ENCODE assay signal across 15 cellular contexts in genomic region chr20:51004781-51005180, GRCh38. TPM values are rescaled to one million over a fixed set of nuclear protein-coding genes. Genes with fewer than 3 reads are reported as not detected.
DNase-seq lines count a peak whose midpoint lies in the region; ATAC-seq and TF ChIP-seq lines count a peak whose summit lies in the region.
"Had no signal": no experiment of that assay in that cellular context is flagged by ENCODE, and none has a peak within 500 bp of the region (broad histone marks: within the 10 kb centered on the region; RNA-seq: fewer than 3 reads in every experiment).

No MANE protein-coding gene starts in this region.

- H3K4me2 ChIP-seq in neural progenitor cell: no peak overlapping the region
- H3K4me2 ChIP-seq: A549 had no signal

- no peak overlapping the region for H3K27ac ChIP-seq in neural progenitor cell
- H3K27ac ChIP-seq in gastrocnemius medialis: no peak overlapping the region
- H3K27ac ChIP-seq: 22Rv1, A549, C4-2B had no signal

- H3K27me3 ChIP-seq in neural progenitor cell: no peaks in the 10 kb centered on the region
- peaks cover 0 to 4% (median 0%) of the 10 kb centered on the region in 3 donors for H3K27me3 ChIP-seq in gastrocnemius medialis

- in situ Hi-C loops in gastrocnemius medialis (cut with MboI; ENCODE audit: low sequenced_read_pairs in 4 of 4): no loop called here

- H3K4me3 Mint-ChIP-seq in natural killer cell treated with Interleukin-12 subunit alpha and Interleukin-12 subunit beta and Interleukin-15 and Interleukin-18, amount 100 ng/mL, for 72 hours: no peak overlapping the region
- H3K4me3 Mint-ChIP-seq in natural killer cell (no peak overlapping the region), neural progenitor cell (no peak overlapping the region)
- H3K4me3 Mint-ChIP-seq: CD4-positive, alpha-beta T cell had no signal

- H3K36me3 ChIP-seq in neural progenitor cell (no peaks in the 10 kb centered on the region), gastrocnemius medialis (no peaks in the 10 kb centered on the region)
- H3K36me3 ChIP-seq: HAP-1 had no signal

- H3K9me3 ChIP-seq in neural progenitor cell (ENCODE audit: low read depth): no peaks in the 10 kb centered on the region
- H3K9me3 ChIP-seq in gastrocnemius medialis: no peaks in the 10 kb centered on the region
- H3K9me3 ChIP-seq: A549, Caco-2, HAP-1 had no signal

- H3K4me3 ChIP-seq in neural progenitor cell (no peak overlapping the region), gastrocnemius medialis (no peak overlapping the region)
- H3K4me3 ChIP-seq: A549, HAP-1 had no signal

- DNase-seq in natural killer cell treated with Interleukin-12 subunit alpha and Interleukin-12 subunit beta and Interleukin-15 and Interleukin-18, amount 100 ng/mL, for 72 hours (ENCODE audit: low spot score): no peak
- DNase-seq in natural killer cell (no peak), neural progenitor cell (ENCODE audit: low spot score) (no peak), activated gamma-delta T cell (lab: John Stamatoyannopoulos, UW) (no peak), gastrocnemius medialis (no peak)
- DNase-seq in effector CD8-positive, alpha-beta T cell (lab: John Stamatoyannopoulos, UW): no peak
- DNase-seq: AML-193; Caco-2; CD4-positive, alpha-beta T cell had no signal

- no peaks in the 10 kb centered on the region for H3K79me2 ChIP-seq in neural progenitor cell (ENCODE audit: low read depth)

- peak; percentile 4 to 12 for ATAC-seq in natural killer cell treated with Interleukin-12 subunit alpha and Interleukin-12 subunit beta and Interleukin-15 and Interleukin-18, amount 100 ng/mL, for 72 hours
- ATAC-seq in natural killer cell (no peak), esophagus mucosa (peak; percentile 9), gastrocnemius medialis (no peak)
- ATAC-seq: A549 had no signal

- no peaks in the 10 kb centered on the region for H3F3A ChIP-seq in neural progenitor cell (ENCODE audit: low read depth)

- H3K36me3 Mint-ChIP-seq in natural killer cell treated with Interleukin-12 subunit alpha and Interleukin-12 subunit beta and Interleukin-15 and Interleukin-18, amount 100 ng/mL, for 72 hours: no peaks in the 10 kb centered on the region
- H3K36me3 Mint-ChIP-seq in natural killer cell: no peaks in the 10 kb centered on the region
- H3K36me3 Mint-ChIP-seq in neural progenitor cell: peaks cover 8% of the 10 kb centered on the region

- no peak for TF ChIP-seq POLR2A in gastrocnemius medialis (IDR thresholded peaks at IDR 0.05)

- peaks cover 12% of the 10 kb centered on the region for H3K4me1 ChIP-seq in neural progenitor cell
- H3K4me1 ChIP-seq in gastrocnemius medialis: no peaks in the 10 kb centered on the region
- H3K4me1 ChIP-seq: A549, Caco-2, HAP-1 had no signal

- H3K27me3 Mint-ChIP-seq in natural killer cell treated with Interleukin-12 subunit alpha and Interleukin-12 subunit beta and Interleukin-15 and Interleukin-18, amount 100 ng/mL, for 72 hours: peaks cover 19 to 20% of the 10 kb centered on the region in 2 donors
- peaks cover 22 to 23% of the 10 kb centered on the region in 2 donors for H3K27me3 Mint-ChIP-seq in natural killer cell (ENCODE audit: low read depth in 2 of 2)
- peaks cover 4% of the 10 kb centered on the region for H3K27me3 Mint-ChIP-seq in neural progenitor cell (ENCODE audit: insufficient read depth, low read depth)

- H3K4me1 Mint-ChIP-seq in natural killer cell treated with Interleukin-12 subunit alpha and Interleukin-12 subunit beta and Interleukin-15 and Interleukin-18, amount 100 ng/mL, for 72 hours (ENCODE audit: low read depth in 2 of 2): no peaks in the 10 kb centered on the region
- H3K4me1 Mint-ChIP-seq in natural killer cell (no peaks in the 10 kb centered on the region), neural progenitor cell (peaks cover 34% of the 10 kb centered on the region)

- H3K9ac ChIP-seq in neural progenitor cell: no peak overlapping the region

- no peaks in the 10 kb centered on the region for H3K9me3 Mint-ChIP-seq in natural killer cell treated with Interleukin-12 subunit alpha and Interleukin-12 subunit beta and Interleukin-15 and Interleukin-18, amount 100 ng/mL, for 72 hours
- no peaks in the 10 kb centered on the region for H3K9me3 Mint-ChIP-seq in natural killer cell
- H3K9me3 Mint-ChIP-seq in neural progenitor cell: no peaks in the 10 kb centered on the region
- H3K9me3 Mint-ChIP-seq: CD4-positive, alpha-beta T cell had no signal

- no peak overlapping the region for H2AFZ ChIP-seq in neural progenitor cell (replicated peaks)

- no peaks in the 10 kb centered on the region for H4K20me1 ChIP-seq in neural progenitor cell (ENCODE audit: low read depth)

- intact Hi-C loops in natural killer cell (cut with micrococcal nuclease) (no loop called here), gastrocnemius medialis (cut with DNase I; ENCODE audit: low total_unique reads) (no loop called here)

- peak overlapping the region in 1 of 2 donors; percentile 58 for H3K27ac Mint-ChIP-seq in natural killer cell treated with Interleukin-12 subunit alpha and Interleukin-12 subunit beta and Interleukin-15 and Interleukin-18, amount 100 ng/mL, for 72 hours
- H3K27ac Mint-ChIP-seq in natural killer cell (no peak overlapping the region), neural progenitor cell (peak overlapping the region; percentile 62)
- H3K27ac Mint-ChIP-seq: CD4-positive, alpha-beta T cell had no signal

- TF ChIP-seq CTCF in natural killer cell (IDR thresholded peaks at IDR 0.05) (no peak), neural progenitor cell (IDR thresholded peaks at IDR 0.05) (no peak), gastrocnemius medialis (IDR thresholded peaks at IDR 0.05 in 4 of 5, conservative IDR thresholded peaks at IDR 0.05 in 1 of 5) (no peak)

RNA-seq across cellular contexts. Expression of gene KCNG1, which starts 18.1 kb away (rescaled TPM):
- total RNA-seq in natural killer cell treated with Interleukin-12 subunit alpha and Interleukin-12 subunit beta and Interleukin-15 and Interleukin-18, amount 100 ng/mL, for 72 hours: not detected
- not detected for total RNA-seq in natural killer cell
- 9.9 TPM for total RNA-seq in esophagus mucosa
- 2.2 and 11.4 TPM in 2 replicates for total RNA-seq in neural progenitor cell (ENCODE audit: low replicate concordance)
- not detected for total RNA-seq in gastrocnemius medialis
- total RNA-seq: CD4-positive, alpha-beta T cell; HT-29 had no signal

RNA-seq across cellular contexts. Expression of gene MOCS3, which starts 46.2 kb away (rescaled TPM):
- total RNA-seq in natural killer cell treated with Interleukin-12 subunit alpha and Interleukin-12 subunit beta and Interleukin-15 and Interleukin-18, amount 100 ng/mL, for 72 hours: 1 to 10 TPM; 5.7 to 5.9 TPM
- total RNA-seq in natural killer cell (1 to 10 TPM; 2.2 to 2.5 (median 2.3) TPM), esophagus mucosa (4.1 TPM), neural progenitor cell (ENCODE audit: low replicate concordance) (5.6 and 7.5 TPM in 2 replicates), gastrocnemius medialis (1 to 10 TPM; 3.1 to 5.7 (median 4.7) TPM)

RNA-seq across cellular contexts. Expression of gene DPM1, which starts 46.4 kb away (rescaled TPM):
- total RNA-seq in natural killer cell treated with Interleukin-12 subunit alpha and Interleukin-12 subunit beta and Interleukin-15 and Interleukin-18, amount 100 ng/mL, for 72 hours: 10 to 100 TPM; 42.0 to 49.5 TPM
- total RNA-seq in natural killer cell: 10 to 100 TPM; 21.2 to 26.1 (median 25.6) TPM
- 33.9 TPM for total RNA-seq in esophagus mucosa
- 76.7 and 173 TPM in 2 replicates for total RNA-seq in neural progenitor cell (ENCODE audit: low replicate concordance)
- total RNA-seq in gastrocnemius medialis: 100 to 1,000 TPM in 1 of 4 donors, 10 to 100 TPM in 3; 55.5 to 120 (median 73.7) TPM

Comparison
In these comparisons a context has a peak if more than half of its experiments do, and no peak if none do; other contexts are left out.
1. ATAC-seq: peak in natural killer cell treated with Interleukin-12 subunit alpha and Interleukin-12 subunit beta and Interleukin-15 and Interleukin-18, amount 100 ng/mL, for 72 hours (2 of 2) and esophagus mucosa (single experiment); none in natural killer cell (0 of 3) and gastrocnemius medialis (0 of 2).